ENCODE assay signal across 38 cellular contexts in the genomic region with DNA sequence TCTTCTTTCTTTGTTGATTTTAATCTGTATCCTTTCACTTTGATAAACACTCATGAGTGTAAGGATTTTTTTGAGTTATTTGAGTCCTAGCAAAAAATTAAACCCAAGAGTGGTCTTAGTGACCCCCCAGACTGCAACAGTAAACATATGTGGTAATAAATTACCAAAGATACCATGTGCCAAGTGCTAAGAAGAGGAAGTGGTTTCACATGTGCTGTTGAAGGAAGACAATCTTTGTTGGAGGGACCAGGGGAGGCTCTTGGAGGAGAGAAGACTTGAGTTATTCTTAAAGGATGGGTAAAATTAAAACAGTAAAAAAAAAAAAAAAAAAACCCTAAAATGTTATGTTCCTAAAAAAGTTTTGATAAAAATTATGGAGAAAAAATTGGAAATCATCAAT.
"Had no signal": no experiment of that assay in that cellular context is flagged by ENCODE, and none has a peak within 500 bp of the region (broad histone marks: within the 10 kb centered on the region; RNA-seq: fewer than 3 reads in every experiment).

No MANE protein-coding gene starts in this region.

- H3K4me3 ChIP-seq: adrenal gland, Peyer's patch, SJCRH30, SK-N-MC had no signal

- H3K36me3 ChIP-seq: adrenal gland, Peyer's patch, SJCRH30 had no signal

- FAIRE-seq: astrocyte, bronchial epithelial cell, colon had no signal

- DNase-seq: activated B cell treated with CpG ODN at 0.5 μM for 24 hours; activated CD4-positive, alpha-beta memory T cell treated with anti-CD3 and anti-CD28 coated beads for 36 hours; activated CD4-positive, alpha-beta T cell treated with anti-CD3 and anti-CD28 coated beads for 4 hours; activated CD4-positive, alpha-beta T cell treated with anti-CD3 and anti-CD28 coated beads, Interleukin-2, amount 50 U/mL, for 1 hour; activated CD4-positive, CD25-positive, alpha-beta regulatory T cell treated with anti-CD3 and anti-CD28 coated beads, Interleukin-2, amount 50 U/mL, for 72 hours; activated CD8-positive, alpha-beta memory T cell treated with anti-CD3 and anti-CD28 coated beads, Interleukin-2, amount 50 U/mL, for 4 hours; activated gamma-delta T cell treated with Interleukin-2 at 50 U/mL for 16 hours; activated naive CD4-positive, alpha-beta T cell treated with anti-CD3 and anti-CD28 coated beads for 36 hours; activated T-cell treated with anti-CD3 and anti-CD28 coated beads for 4 hours; activated T-cell treated with anti-CD3 and anti-CD28 coated beads, Interleukin-2, amount 50 U/mL, for 4 hours; adrenal gland; caudate nucleus; MM.1S; NCI-H1092 treated with DMSO at 0.1 percent for 48 hours; NCI-H1417; NCI-H187 treated with DMSO at 0.1 percent for 48 hours; NCI-H2081; NCI-H2171 treated with DMSO at 0.1 percent for 48 hours; NCI-H226; NCI-H446 treated with DMSO at 0.1 percent for 48 hours; NCI-H69; PC-3; Peyer's patch; SJCRH30 had no signal

- ATAC-seq: activated naive CD4-positive, alpha-beta T cell treated with anti-CD3 and anti-CD28 coated beads, Interleukin-2, amount 50 U/mL, for 72 hours; activated T-cell treated with anti-CD3 and anti-CD28 coated beads, Interleukin-2, amount 50 U/mL, for 4 hours; PC-3; Right ventricle myocardium inferior had no signal

- H3K4me2 ChIP-seq: KMS-11 had no signal

- H3K4me3 Mint-ChIP-seq: activated B cell treated with CpG ODN at 0.5 μM for 24 hours; activated CD4-positive, alpha-beta memory T cell treated with anti-CD3 and anti-CD28 coated beads for 36 hours; activated naive CD4-positive, alpha-beta T cell treated with anti-CD3 and anti-CD28 coated beads for 36 hours; activated T-cell treated with anti-CD3 and anti-CD28 coated beads, Interleukin-2, amount 50 U/mL, for 4 hours; activated T-helper 1 cell treated with anti-CD3 and anti-CD28 coated beads, Interleukin-12 subunit alpha, Interleukin-12 subunit beta, Interleukin-2, Interleukin-4 antibody, amounts not matched to agents 30 ng/mL and 10 ng/mL and 1 ng/mL, durations not matched to agents 14 hours and 24 hours and 36 hours; brain; IgD-negative memory B cell; T-helper 1 cell treated with Interleukin-12 subunit alpha and Interleukin-12 subunit beta and Interleukin-4 antibody, amounts not matched to agents 30 μg/mL and 1 μg/mL, for 36 hours; T-helper 2 cell treated with Interferon-gamma antibody and Interleukin-4, amounts not matched to agents 5 μg/mL and 100 μg/mL, for 36 hours had no signal

- H3K36me3 Mint-ChIP-seq: activated CD4-positive, alpha-beta memory T cell treated with anti-CD3 and anti-CD28 coated beads for 36 hours; activated naive CD4-positive, alpha-beta T cell treated with anti-CD3 and anti-CD28 coated beads, Interleukin-2, amount 50 U/mL, for 72 hours; brain; IgD-negative memory B cell had no signal

- H3K27ac ChIP-seq: adrenal gland, KMS-11, Peyer's patch, RWPE1, SJCRH30, SK-N-MC, VCaP had no signal

- H3K9me3 ChIP-seq: adrenal gland, Peyer's patch, SJCRH30 had no signal

- H3K9ac ChIP-seq: KMS-11 had no signal

- H3K4me1 Mint-ChIP-seq: activated B cell treated with CpG ODN at 0.5 μM for 24 hours, IgD-negative memory B cell had no signal

- H3K4me1 ChIP-seq: adrenal gland, Peyer's patch, SJCRH30 had no signal

- H3K27me3 ChIP-seq: adrenal gland, Peyer's patch, SJCRH30 had no signal

- H3K27ac Mint-ChIP-seq: activated B cell treated with CpG ODN at 0.5 μM for 24 hours; activated CD4-positive, alpha-beta memory T cell treated with anti-CD3 and anti-CD28 coated beads for 36 hours; activated naive CD4-positive, alpha-beta T cell treated with anti-CD3 and anti-CD28 coated beads for 36 hours; activated naive CD4-positive, alpha-beta T cell treated with anti-CD3 and anti-CD28 coated beads, Interleukin-2, amount 50 U/mL, for 72 hours; activated T-helper 1 cell treated with anti-CD3 and anti-CD28 coated beads, Interleukin-12 subunit alpha, Interleukin-12 subunit beta, Interleukin-2, Interleukin-4 antibody, amounts not matched to agents 30 ng/mL and 10 ng/mL and 1 ng/mL, durations not matched to agents 14 hours and 24 hours and 36 hours; T-helper 1 cell treated with Interleukin-12 subunit alpha and Interleukin-12 subunit beta and Interleukin-4 antibody, amounts not matched to agents 30 μg/mL and 1 μg/mL, for 36 hours; T-helper 2 cell treated with Interferon-gamma antibody and Interleukin-4, amounts not matched to agents 5 μg/mL and 100 μg/mL, for 36 hours had no signal

- H3K9me3 Mint-ChIP-seq: activated B cell treated with CpG ODN at 0.5 μM for 24 hours; activated CD4-positive, alpha-beta memory T cell treated with anti-CD3 and anti-CD28 coated beads for 36 hours; activated naive CD4-positive, alpha-beta T cell treated with anti-CD3 and anti-CD28 coated beads for 36 hours; activated naive CD4-positive, alpha-beta T cell treated with anti-CD3 and anti-CD28 coated beads, Interleukin-2, amount 50 U/mL, for 72 hours; activated T-cell treated with anti-CD3 and anti-CD28 coated beads, Interleukin-2, amount 50 U/mL, for 4 hours; activated T-helper 1 cell treated with anti-CD3 and anti-CD28 coated beads, Interleukin-12 subunit alpha, Interleukin-12 subunit beta, Interleukin-2, Interleukin-4 antibody, amounts not matched to agents 30 ng/mL and 10 ng/mL and 1 ng/mL, durations not matched to agents 14 hours and 24 hours and 36 hours; T-helper 1 cell treated with Interleukin-12 subunit alpha and Interleukin-12 subunit beta and Interleukin-4 antibody, amounts not matched to agents 30 μg/mL and 1 μg/mL, for 36 hours; T-helper 2 cell treated with Interferon-gamma antibody and Interleukin-4, amounts not matched to agents 5 μg/mL and 100 μg/mL, for 36 hours had no signal

- H3K27me3 Mint-ChIP-seq: activated B cell treated with CpG ODN at 0.5 μM for 24 hours; activated CD4-positive, alpha-beta memory T cell treated with anti-CD3 and anti-CD28 coated beads for 36 hours; brain; IgD-negative memory B cell had no signal
